14 cellular contexts compared by ENCODE assay signal in the genomic region with DNA sequence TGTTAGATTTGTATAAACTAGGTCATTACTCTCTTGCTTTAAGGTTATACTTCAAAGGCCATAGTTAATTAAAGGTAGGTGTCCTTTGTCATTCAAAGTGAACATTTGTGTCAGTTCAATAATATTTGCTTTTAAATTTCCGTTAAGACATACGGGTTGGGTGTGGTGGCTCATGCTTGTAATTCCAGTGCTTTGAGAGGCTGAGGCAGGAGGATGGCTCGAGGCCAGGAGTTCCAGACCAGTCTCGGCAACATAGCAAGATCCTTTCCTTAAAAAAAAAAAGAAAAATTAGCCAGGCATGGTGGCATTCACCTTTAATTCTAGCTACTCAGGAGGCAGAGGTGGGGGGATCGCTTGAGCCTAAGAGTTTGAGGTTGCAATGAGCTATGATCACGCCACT.
DNase-seq lines count a peak whose midpoint lies in the region; ATAC-seq and TF ChIP-seq lines count a peak whose summit lies in the region.
"Had no signal": no experiment of that assay in that cellular context is flagged by ENCODE, and none has a peak within 500 bp of the region (broad histone marks: within the 10 kb centered on the region; RNA-seq: fewer than 3 reads in every experiment).

No MANE protein-coding gene starts in this region.

- ATAC-seq in WTC11 (no peak), GM18505 (IDR thresholded peaks at IDR 0.05; ENCODE audit: unreplicated experiment) (no peak)
- ATAC-seq: heart left ventricle had no signal

- H3K27me3 ChIP-seq in tibial nerve: no peaks in the 10 kb centered on the region
- H3K27me3 ChIP-seq: MG63 had no signal

- no peak for TF ChIP-seq POLR2A in GM18505 (IDR thresholded peaks at IDR 0.05; ENCODE audit: borderline replicate concordance, extremely low read depth, insufficient read depth, insufficient read length)
- TF ChIP-seq POLR2A in tibial nerve (IDR thresholded peaks at IDR 0.05): no peak

- H3K36me3 ChIP-seq in tibial nerve: no peaks in the 10 kb centered on the region
- H3K36me3 ChIP-seq: heart left ventricle, MG63 had no signal

- TF ChIP-seq EP300 in tibial nerve (IDR thresholded peaks at IDR 0.05): no peak

- H3K9me3 Mint-ChIP-seq in WTC11: no peaks in the 10 kb centered on the region
- no peaks in the 10 kb centered on the region for H3K9me3 Mint-ChIP-seq in neural crest cell
- no peaks in the 10 kb centered on the region for H3K9me3 Mint-ChIP-seq in activated T-helper 1 cell treated with anti-CD3 and anti-CD28 coated beads, Interleukin-12 subunit alpha, Interleukin-12 subunit beta, Interleukin-2, Interleukin-4 antibody, amounts not matched to agents 30 ng/mL and 10 ng/mL and 1 ng/mL, durations not matched to agents 14 hours and 24 hours and 36 hours

- no peak for TF ChIP-seq CTCF in WTC11 (IDR thresholded peaks at IDR 0.05)
- no peak for TF ChIP-seq CTCF in neural crest cell (conservative IDR thresholded peaks at IDR 0.05)
- TF ChIP-seq CTCF in tibial nerve (IDR thresholded peaks at IDR 0.05): no peak

- peak; percentile 35 for DNase-seq in EH (ENCODE audit: low read depth)
- no peak for DNase-seq in WTC11 (ENCODE audit: low spot score)
- peak; percentile 16 for DNase-seq in fibroblast of peridontal ligament (ENCODE audit: extremely low read depth)
- DNase-seq in neural crest cell (ENCODE audit: low read depth, low spot score): no peak
- DNase-seq in T-helper 9 cell: no peak
- no peak for DNase-seq in activated T-helper 1 cell treated with anti-CD3 and anti-CD28 coated beads, Interleukin-12 subunit alpha, Interleukin-12 subunit beta, Interleukin-2, Interleukin-4 antibody, amounts not matched to agents 30 ng/mL and 10 ng/mL and 1 ng/mL, durations not matched to agents 14 hours and 24 hours and 36 hours (ENCODE audit: low spot score)
- no peak for DNase-seq in tibial nerve (ENCODE audit: low spot score in 2 of 2)
- DNase-seq: activated CD4-positive, alpha-beta T cell treated with anti-CD3 and anti-CD28 coated beads for 48 hours; activated effector memory CD4-positive, alpha-beta T cell treated with Interleukin-2 at 50 U/mL for 16 hours; heart left ventricle; MG63 had no signal

- H3K4me1 Mint-ChIP-seq in WTC11: peaks cover 14% of the 10 kb centered on the region
- peaks cover 29% of the 10 kb centered on the region for H3K4me1 Mint-ChIP-seq in neural crest cell
- H3K4me1 Mint-ChIP-seq in activated T-helper 1 cell treated with anti-CD3 and anti-CD28 coated beads, Interleukin-12 subunit alpha, Interleukin-12 subunit beta, Interleukin-2, Interleukin-4 antibody, amounts not matched to agents 30 ng/mL and 10 ng/mL and 1 ng/mL, durations not matched to agents 14 hours and 24 hours and 36 hours (ENCODE audit: low read depth): no peaks in the 10 kb centered on the region
- H3K4me1 Mint-ChIP-seq: IgD-negative memory B cell had no signal

- H3K27ac ChIP-seq in tibial nerve: no peak overlapping the region
- H3K27ac ChIP-seq: heart left ventricle, HL-60 had no signal

- WGBS in tibial nerve, 2 donors: 31 to 47% methylated on average over 6 of the region's 6 CpGs

- intact Hi-C loops in activated T-helper 1 cell treated with anti-CD3 and anti-CD28 coated beads, Interleukin-12 subunit alpha, Interleukin-12 subunit beta, Interleukin-2, Interleukin-4 antibody, amounts not matched to agents 30 ng/mL and 10 ng/mL and 1 ng/mL, durations not matched to agents 14 hours and 24 hours and 36 hours (cut with micrococcal nuclease): no loop called here

- POLR2A ChIA-PET in WTC11 (lab: Charles Lee): no interaction called here

- H3K9me3 ChIP-seq in tibial nerve: no peaks in the 10 kb centered on the region
- H3K9me3 ChIP-seq: heart left ventricle, MG63 had no signal

- H3K4me3 Mint-ChIP-seq in WTC11: peak overlapping the region; percentile 12; the same call in 1 of the 2 replicates
- H3K4me3 Mint-ChIP-seq in neural crest cell: peak overlapping the region; percentile 58
- no peak overlapping the region for H3K4me3 Mint-ChIP-seq in activated T-helper 1 cell treated with anti-CD3 and anti-CD28 coated beads, Interleukin-12 subunit alpha, Interleukin-12 subunit beta, Interleukin-2, Interleukin-4 antibody, amounts not matched to agents 30 ng/mL and 10 ng/mL and 1 ng/mL, durations not matched to agents 14 hours and 24 hours and 36 hours
- H3K4me3 Mint-ChIP-seq: IgD-negative memory B cell had no signal

- H3K27me3 Mint-ChIP-seq in WTC11 (ENCODE audit: low read depth) (peaks cover 8% of the 10 kb centered on the region; the same call in 1 of the 2 replicates), neural crest cell (ENCODE audit: low read depth) (peaks cover 8% of the 10 kb centered on the region)
- H3K27me3 Mint-ChIP-seq in activated T-helper 1 cell treated with anti-CD3 and anti-CD28 coated beads, Interleukin-12 subunit alpha, Interleukin-12 subunit beta, Interleukin-2, Interleukin-4 antibody, amounts not matched to agents 30 ng/mL and 10 ng/mL and 1 ng/mL, durations not matched to agents 14 hours and 24 hours and 36 hours (ENCODE audit: insufficient read depth): no peaks in the 10 kb centered on the region

- no peaks in the 10 kb centered on the region for H3K4me1 ChIP-seq in tibial nerve
- H3K4me1 ChIP-seq: heart left ventricle had no signal

- H3K27ac Mint-ChIP-seq in WTC11 (no peak overlapping the region), neural crest cell (ENCODE audit: unreplicated experiment) (peak overlapping the region; percentile 23)
- H3K27ac Mint-ChIP-seq in activated T-helper 1 cell treated with anti-CD3 and anti-CD28 coated beads, Interleukin-12 subunit alpha, Interleukin-12 subunit beta, Interleukin-2, Interleukin-4 antibody, amounts not matched to agents 30 ng/mL and 10 ng/mL and 1 ng/mL, durations not matched to agents 14 hours and 24 hours and 36 hours: no peak overlapping the region
- H3K27ac Mint-ChIP-seq: IgD-negative memory B cell had no signal

- no peak overlapping the region for H3K4me3 ChIP-seq in tibial nerve
- H3K4me3 ChIP-seq: heart left ventricle, MG63 had no signal

- H3K36me3 Mint-ChIP-seq in WTC11 (no peaks in the 10 kb centered on the region), neural crest cell (ENCODE audit: low read depth) (no peaks in the 10 kb centered on the region)
- no peaks in the 10 kb centered on the region for H3K36me3 Mint-ChIP-seq in activated T-helper 1 cell treated with anti-CD3 and anti-CD28 coated beads, Interleukin-12 subunit alpha, Interleukin-12 subunit beta, Interleukin-2, Interleukin-4 antibody, amounts not matched to agents 30 ng/mL and 10 ng/mL and 1 ng/mL, durations not matched to agents 14 hours and 24 hours and 36 hours (ENCODE audit: low read depth)
- H3K36me3 Mint-ChIP-seq: IgD-negative memory B cell had no signal

- CTCF ChIA-PET in WTC11 (lab: Charles Lee): interaction anchor here (0.9 to 1.7 kb wide), 5 partner anchors 34 to 82 kb away, joined by 3 to 6 read pairs (median 5); a partner anchor contains a TSS

TF ChIP-seq in WTC11, 78 proteins besides CTCF, POLR2A, EP300 and RAD21 (continues in another document):
- TF ChIP-seq ZNF671 (CRISPR knock-in tag; IDR thresholded peaks at IDR 0.05) (no peak), ETV6 (CRISPR knock-in tag; IDR thresholded peaks at IDR 0.05) (no peak), IRF2 (CRISPR knock-in tag; IDR thresholded peaks at IDR 0.05; ENCODE audit: borderline replicate concordance, low read depth) (no peak), TCF7 (CRISPR knock-in tag; IDR thresholded peaks at IDR 0.05; ENCODE audit: low read depth) (no peak), ZNF317 (CRISPR knock-in tag; IDR thresholded peaks at IDR 0.05; ENCODE audit: borderline replicate concordance, low read depth) (no peak), MYBL2 (CRISPR knock-in tag; IDR thresholded peaks at IDR 0.05) (no peak)
- TF ChIP-seq, protein P1, sequence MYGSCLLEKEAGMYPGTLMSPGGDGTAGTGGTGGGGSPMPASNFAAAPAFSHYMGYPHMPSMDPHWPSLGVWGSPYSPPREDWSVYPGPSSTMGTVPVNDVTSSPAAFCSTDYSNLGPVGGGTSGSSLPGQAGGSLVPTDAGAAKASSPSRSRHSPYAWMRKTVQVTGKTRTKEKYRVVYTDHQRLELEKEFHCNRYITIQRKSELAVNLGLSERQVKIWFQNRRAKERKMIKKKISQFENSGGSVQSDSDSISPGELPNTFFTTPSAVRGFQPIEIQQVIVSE (CRISPR knock-in tag; IDR thresholded peaks at IDR 0.05; ENCODE audit: borderline replicate concordance): no peak
- TF ChIP-seq, protein P2, sequence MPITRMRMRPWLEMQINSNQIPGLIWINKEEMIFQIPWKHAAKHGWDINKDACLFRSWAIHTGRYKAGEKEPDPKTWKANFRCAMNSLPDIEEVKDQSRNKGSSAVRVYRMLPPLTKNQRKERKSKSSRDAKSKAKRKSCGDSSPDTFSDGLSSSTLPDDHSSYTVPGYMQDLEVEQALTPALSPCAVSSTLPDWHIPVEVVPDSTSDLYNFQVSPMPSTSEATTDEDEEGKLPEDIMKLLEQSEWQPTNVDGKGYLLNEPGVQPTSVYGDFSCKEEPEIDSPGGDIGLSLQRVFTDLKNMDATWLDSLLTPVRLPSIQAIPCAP (CRISPR knock-in tag; IDR thresholded peaks at IDR 0.05): no peak
- TF ChIP-seq, protein P3, sequence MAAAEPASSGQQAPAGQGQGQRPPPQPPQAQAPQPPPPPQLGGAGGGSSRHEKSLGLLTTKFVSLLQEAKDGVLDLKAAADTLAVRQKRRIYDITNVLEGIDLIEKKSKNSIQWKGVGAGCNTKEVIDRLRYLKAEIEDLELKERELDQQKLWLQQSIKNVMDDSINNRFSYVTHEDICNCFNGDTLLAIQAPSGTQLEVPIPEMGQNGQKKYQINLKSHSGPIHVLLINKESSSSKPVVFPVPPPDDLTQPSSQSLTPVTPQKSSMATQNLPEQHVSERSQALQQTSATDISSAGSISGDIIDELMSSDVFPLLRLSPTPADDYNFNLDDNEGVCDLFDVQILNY (CRISPR knock-in tag; IDR thresholded peaks at IDR 0.05): no peak
- TF ChIP-seq, protein P4, sequence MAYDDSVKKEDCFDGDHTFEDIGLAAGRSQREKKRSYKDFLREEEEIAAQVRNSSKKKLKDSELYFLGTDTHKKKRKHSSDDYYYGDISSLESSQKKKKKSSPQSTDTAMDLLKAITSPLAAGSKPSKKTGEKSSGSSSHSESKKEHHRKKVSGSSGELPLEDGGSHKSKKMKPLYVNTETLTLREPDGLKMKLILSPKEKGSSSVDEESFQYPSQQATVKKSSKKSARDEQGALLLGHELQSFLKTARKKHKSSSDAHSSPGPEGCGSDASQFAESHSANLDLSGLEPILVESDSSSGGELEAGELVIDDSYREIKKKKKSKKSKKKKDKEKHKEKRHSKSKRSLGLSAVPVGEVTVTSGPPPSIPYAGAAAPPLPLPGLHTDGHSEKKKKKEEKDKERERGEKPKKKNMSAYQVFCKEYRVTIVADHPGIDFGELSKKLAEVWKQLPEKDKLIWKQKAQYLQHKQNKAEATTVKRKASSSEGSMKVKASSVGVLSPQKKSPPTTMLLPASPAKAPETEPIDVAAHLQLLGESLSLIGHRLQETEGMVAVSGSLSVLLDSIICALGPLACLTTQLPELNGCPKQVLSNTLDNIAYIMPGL (CRISPR knock-in tag; IDR thresholded peaks at IDR 0.05): no peak

Comparison
In these comparisons a context has a peak if more than half of its experiments do, and no peak if none do; other contexts are left out.
1. DNase-seq: peak in EH (single experiment) and fibroblast of peridontal ligament (single experiment); none in WTC11 (single experiment), neural crest cell (single experiment), T-helper 9 cell (single experiment), activated T-helper 1 cell treated with anti-CD3 and anti-CD28 coated beads, Interleukin-12 subunit alpha, Interleukin-12 subunit beta, Interleukin-2, Interleukin-4 antibody, amounts not matched to agents 30 ng/mL and 10 ng/mL and 1 ng/mL, durations not matched to agents 14 hours and 24 hours and 36 hours (single experiment) and tibial nerve (0 of 2).